7 cellular contexts compared by ENCODE assay signal in genomic region chr3:50620846-50621245, GRCh38. TPM values are rescaled to one million over a fixed set of nuclear protein-coding genes. Genes with fewer than 3 reads are reported as not detected.
DNase-seq lines count a peak whose midpoint lies in the region; ATAC-seq and TF ChIP-seq lines count a peak whose summit lies in the region.
"Had no signal": no experiment of that assay in that cellular context is flagged by ENCODE, and none has a peak within 500 bp of the region (broad histone marks: within the 10 kb centered on the region; RNA-seq: fewer than 3 reads in every experiment).

No MANE protein-coding gene starts in this region.

- no peak for DNase-seq in CD4-positive, alpha-beta memory T cell
- DNase-seq in NB4 (ENCODE audit: low read depth) (peak; percentile 78), right cardiac atrium (no peak), dedifferentiated amniotic fluid mesenchymal stem cell (ENCODE audit: extremely low spot score) (no peak), HuH-7 (ENCODE audit: low spot score) (no peak)

- H3K4me3 Mint-ChIP-seq in CD4-positive, alpha-beta memory T cell: peak overlapping the region in 7 of 8 donors; percentile 73 to 95 (median 91)

- no peaks in the 10 kb centered on the region for H3K27me3 Mint-ChIP-seq in CD4-positive, alpha-beta memory T cell

- H3K4me3 ChIP-seq in CD4-positive, alpha-beta memory T cell (ENCODE audit: low read length in 2 of 2): peak overlapping the region in 1 of 2 donors; percentile 27
- H3K4me3 ChIP-seq in NB4 (ENCODE audit: low read depth, low read length): peak overlapping the region; percentile 61
- H3K4me3 ChIP-seq in right cardiac atrium (ENCODE audit: low read length): no peak overlapping the region
- H3K4me3 ChIP-seq: smooth muscle cell had no signal

- intact Hi-C loops in CD4-positive, alpha-beta memory T cell (cut with micrococcal nuclease): no loop called here
- intact Hi-C loops in right cardiac atrium (cut with DNase I): no loop called here

- CTCF ChIA-PET in CD4-positive, alpha-beta memory T cell (lab: Charles Lee; ENCODE audit: partially characterized antibody): interaction anchor here (1.0 to 24.7 kb wide), 7 partner anchors 8 to 47 kb away, joined by 3 to 996 read pairs (median 3); partner anchors contain the start of genes C3orf18, CISH and HEMK1

- no peaks in the 10 kb centered on the region for H3K9me3 Mint-ChIP-seq in CD4-positive, alpha-beta memory T cell

- H3K4me1 Mint-ChIP-seq in CD4-positive, alpha-beta memory T cell: peaks cover 61 to 87% (median 77%) of the 10 kb centered on the region in 4 donors

- 30% methylated on average over 3 of the region's 3 CpGs for WGBS in right cardiac atrium

- POLR2A ChIA-PET in CD4-positive, alpha-beta memory T cell (lab: Charles Lee; ENCODE audit: partially characterized antibody): interaction anchor here (1.2 to 26.0 kb wide), 7 partner anchors 9 to 46 kb away, joined by 3 to 1072 read pairs (median 8); partner anchors contain the start of genes C3orf18, CISH and HEMK1

- H3K27ac ChIP-seq in CD4-positive, alpha-beta memory T cell (ENCODE audit: low read depth, low read length): peak overlapping the region; percentile 89
- H3K27ac ChIP-seq in right cardiac atrium (ENCODE audit: low read length): peak overlapping the region; percentile 76

- H3K27me3 ChIP-seq in CD4-positive, alpha-beta memory T cell (ENCODE audit: insufficient read depth, low read length): no peaks in the 10 kb centered on the region
- H3K27me3 ChIP-seq in right cardiac atrium (ENCODE audit: control insufficient read depth, insufficient read depth): no peaks in the 10 kb centered on the region

- peak overlapping the region; percentile 88 to 94 (median 91) for H3K27ac Mint-ChIP-seq in CD4-positive, alpha-beta memory T cell

- H3K4me1 ChIP-seq in CD4-positive, alpha-beta memory T cell (ENCODE audit: insufficient read depth, low read length): peaks cover 87% of the 10 kb centered on the region
- peaks cover 23% of the 10 kb centered on the region for H3K4me1 ChIP-seq in right cardiac atrium (ENCODE audit: control insufficient read depth, insufficient read depth, low read length)

- TF ChIP-seq POLR2A in NB4 (IDR thresholded peaks at IDR 0.05; ENCODE audit: extremely low read depth, insufficient read length): no peak

- no peaks in the 10 kb centered on the region for H3K36me3 ChIP-seq in CD4-positive, alpha-beta memory T cell (ENCODE audit: insufficient read depth, low read length)

- no peak for TF ChIP-seq CTCF in NB4 (IDR thresholded peaks at IDR 0.05; ENCODE audit: low read depth, low read length)

- peaks cover 0 to 38% of the 10 kb centered on the region in 2 donors for H3K36me3 Mint-ChIP-seq in CD4-positive, alpha-beta memory T cell

- H3K9me3 ChIP-seq in CD4-positive, alpha-beta memory T cell (ENCODE audit: control insufficient read depth in 1 of 2, low read length in 2 of 2): no peaks in the 10 kb centered on the region
- H3K9me3 ChIP-seq in right cardiac atrium (ENCODE audit: control insufficient read depth, low read length): no peaks in the 10 kb centered on the region

- ATAC-seq in right cardiac atrium (no peak), HG02870 (IDR thresholded peaks at IDR 0.05; ENCODE audit: unreplicated experiment) (no peak)

RNA-seq across cellular contexts. Expression of gene MAPKAPK3, which starts 3.9 kb away (rescaled TPM):
- total RNA-seq in CD4-positive, alpha-beta memory T cell: 10 to 100 TPM; 36.4 to 40.1 TPM
- polyA plus RNA-seq in CD4-positive, alpha-beta memory T cell: 10 to 100 TPM; 71.2 to 93.2 TPM
- total RNA-seq in right cardiac atrium: 100 to 1,000 TPM; 167 to 260 (median 225) TPM
- 181 TPM for polyA plus RNA-seq in right cardiac atrium

RNA-seq across cellular contexts. Expression of gene CISH, which starts 9.3 kb away (rescaled TPM):
- 10 to 100 TPM; 14.7 to 15.2 TPM for total RNA-seq in CD4-positive, alpha-beta memory T cell
- 100 to 1,000 TPM in 1 of 2 donors, 10 to 100 TPM in 1; 92.1 to 248 TPM for polyA plus RNA-seq in CD4-positive, alpha-beta memory T cell
- 10 to 100 TPM in 3 of 4 donors, 1 to 10 TPM in 1; 9.1 to 27.8 (median 11.2) TPM for total RNA-seq in right cardiac atrium
- 8.0 TPM for polyA plus RNA-seq in right cardiac atrium

RNA-seq across cellular contexts. Expression of gene HEMK1, which starts 51.5 kb away (rescaled TPM):
- total RNA-seq in CD4-positive, alpha-beta memory T cell: 10 to 100 TPM; 55.3 to 56.7 TPM
- 10 to 100 TPM; 21.2 to 36.7 TPM for polyA plus RNA-seq in CD4-positive, alpha-beta memory T cell
- 10 to 100 TPM; 14.0 to 18.3 (median 15.8) TPM for total RNA-seq in right cardiac atrium
- polyA plus RNA-seq in right cardiac atrium: 16.6 TPM

RNA-seq across cellular contexts. Expression of gene C3orf18, which starts 53.3 kb away (rescaled TPM):
- total RNA-seq in CD4-positive, alpha-beta memory T cell: 10 to 100 TPM; 14.3 to 16.2 TPM
- 10 to 100 TPM; 14.2 to 22.3 TPM for polyA plus RNA-seq in CD4-positive, alpha-beta memory T cell
- 10 to 100 TPM; 27.2 to 44.2 (median 40.6) TPM for total RNA-seq in right cardiac atrium
- polyA plus RNA-seq in right cardiac atrium: 29.5 TPM

RNA-seq across cellular contexts. Expression of gene DOCK3, which starts 53.9 kb away (rescaled TPM):
- 1 to 10 TPM; 2.5 to 2.6 TPM for total RNA-seq in CD4-positive, alpha-beta memory T cell
- under 1 TPM; 0.04 to 0.18 TPM for polyA plus RNA-seq in CD4-positive, alpha-beta memory T cell
- 1 to 10 TPM; 4.1 to 5.2 (median 4.6) TPM for total RNA-seq in right cardiac atrium
- polyA plus RNA-seq in right cardiac atrium: 1.9 TPM

Comparison
In these comparisons a context has a peak if more than half of its experiments do, and no peak if none do; other contexts are left out.
1. RNA of gene MAPKAPK3, which starts 3.9 kb away (total RNA-seq): 167 to 260 TPM in right cardiac atrium; 36.4 to 40.1 TPM in CD4-positive, alpha-beta memory T cell; every median in the first group is over 4 times any median in the second.